ENCODE assay signal across 30 cellular contexts in genomic region chr10:113978802-113979201, GRCh38.
A peak's percentile ranks its signal among the peaks of the same experiment; 100 is the strongest.
DNase-seq lines count a peak whose midpoint lies in the region; ATAC-seq and TF ChIP-seq lines count a peak whose summit lies in the region.
"Had no signal": no experiment of that assay in that cellular context is flagged by ENCODE, and none has a peak within 500 bp of the region (broad histone marks: within the 10 kb centered on the region; RNA-seq: fewer than 3 reads in every experiment).

No MANE protein-coding gene starts in this region.

- POLR2A ChIA-PET in T-cell (lab: Charles Lee): no interaction called here

- H3K4me1 Mint-ChIP-seq in T-cell: peaks cover 10 to 14% (median 10%) of the 10 kb centered on the region in 3 donors

- TF ChIP-seq EP300 in tibial nerve (IDR thresholded peaks at IDR 0.05): no peak

- peak overlapping the region in 2 of 4 donors; percentile 14 to 45 for H3K27ac ChIP-seq in tibial nerve
- H3K27ac ChIP-seq: breast epithelium, coronary artery, HL-60, neural progenitor cell, upper lobe of left lung, WERI-Rb-1 had no signal

- no peak overlapping the region for H3K4me3 ChIP-seq in tibial nerve
- H3K4me3 ChIP-seq: breast epithelium, coronary artery, GM12878, neural progenitor cell, prostate gland, upper lobe of left lung had no signal

- H3K4me3 Mint-ChIP-seq in T-cell: no peak overlapping the region
- H3K4me3 Mint-ChIP-seq: activated naive CD4-positive, alpha-beta T cell treated with anti-CD3 and anti-CD28 coated beads, Interleukin-2, amount 50 U/mL, for 24 hours; effector memory CD8-positive, alpha-beta T cell; memory B cell; neural progenitor cell; stimulated activated effector memory CD8-positive, alpha-beta T cell treated with anti-CD3 and anti-CD28 coated beads, Interleukin-12 subunit alpha, Interleukin-12 subunit beta, amount 100 ng/mL, for 72 hours had no signal

- peak; percentile 83 for ATAC-seq in Right ventricle myocardium superior (ENCODE audit: poor library complexity)
- ATAC-seq in sciatic nerve: peak; percentile 45
- ATAC-seq in T-cell (replicated peaks in 1 of 4): no peak
- ATAC-seq: effector memory CD8-positive, alpha-beta T cell; GM12878; Panc1; stimulated activated effector memory CD8-positive, alpha-beta T cell treated with anti-CD3 and anti-CD28 coated beads, Interleukin-12 subunit alpha, Interleukin-12 subunit beta, amount 100 ng/mL, for 72 hours had no signal

- no peaks in the 10 kb centered on the region for H3K9me3 Mint-ChIP-seq in T-cell
- H3K9me3 Mint-ChIP-seq: activated naive CD4-positive, alpha-beta T cell treated with anti-CD3 and anti-CD28 coated beads, Interleukin-2, amount 50 U/mL, for 24 hours; effector memory CD8-positive, alpha-beta T cell; memory B cell; stimulated activated effector memory CD8-positive, alpha-beta T cell treated with anti-CD3 and anti-CD28 coated beads, Interleukin-12 subunit alpha, Interleukin-12 subunit beta, amount 100 ng/mL, for 72 hours had no signal

- no peaks in the 10 kb centered on the region for H3K27me3 ChIP-seq in tibial nerve
- H3K27me3 ChIP-seq: breast epithelium, neural progenitor cell, upper lobe of left lung had no signal

- no peak for TF ChIP-seq POLR2A in tibial nerve (IDR thresholded peaks at IDR 0.05)

- DNase-seq in anterior cingulate cortex (lab: John Stamatoyannopoulos, UW) (peak in 53 of 58 donors; percentile 14 to 91 (median 61)), Right ventricle myocardium superior (peak; percentile 60), islet precursor cell (peak; percentile 24), sciatic nerve (ENCODE audit: low spot score) (no peak), T-cell (no peak), dedifferentiated amniotic fluid mesenchymal stem cell (ENCODE audit: extremely low spot score) (no peak), tibial nerve (ENCODE audit: low spot score in 2 of 2) (no peak)
- no peak for DNase-seq in activated CD8-positive, alpha-beta memory T cell treated with anti-CD3 and anti-CD28 coated beads, Interleukin-2, amount 50 U/mL, for 4 hours
- DNase-seq: activated CD4-positive, alpha-beta T cell treated with anti-CD3 and anti-CD28 coated beads for 4 hours; activated T-cell treated with anti-CD3 and anti-CD28 coated beads for 4 hours; amniotic stem cell; effector memory CD8-positive, alpha-beta T cell; kidney glomerular epithelial cell; NCI-H2081; NCI-H226; SHP77 treated with DMSO at 0.1 percent for 48 hours; T-helper 9 cell; WERI-Rb-1 had no signal

- no peaks in the 10 kb centered on the region for H3K36me3 ChIP-seq in tibial nerve
- H3K36me3 ChIP-seq: breast epithelium, neural progenitor cell, prostate gland, upper lobe of left lung, WERI-Rb-1 had no signal

- TF ChIP-seq CTCF in tibial nerve (IDR thresholded peaks at IDR 0.05): no peak

- CTCF ChIA-PET in T-cell (lab: Charles Lee): no interaction called here

- H3K9me3 ChIP-seq in tibial nerve: no peaks in the 10 kb centered on the region
- H3K9me3 ChIP-seq: breast epithelium, prostate gland, upper lobe of left lung had no signal

- no peaks in the 10 kb centered on the region for H3K36me3 Mint-ChIP-seq in T-cell
- H3K36me3 Mint-ChIP-seq: activated naive CD4-positive, alpha-beta T cell treated with anti-CD3 and anti-CD28 coated beads, Interleukin-2, amount 50 U/mL, for 24 hours; memory B cell; stimulated activated effector memory CD8-positive, alpha-beta T cell treated with anti-CD3 and anti-CD28 coated beads, Interleukin-12 subunit alpha, Interleukin-12 subunit beta, amount 100 ng/mL, for 72 hours had no signal

- peaks cover 5 to 12% of the 10 kb centered on the region in 2 donors for H3K27me3 Mint-ChIP-seq in T-cell

- 57 to 60% methylated on average over 9 of the region's 9 CpGs for WGBS in tibial nerve, 2 donors

- no peak overlapping the region for H3K27ac Mint-ChIP-seq in T-cell
- H3K27ac Mint-ChIP-seq: activated naive CD4-positive, alpha-beta T cell treated with anti-CD3 and anti-CD28 coated beads, Interleukin-2, amount 50 U/mL, for 24 hours; activated T-helper 2 cell treated with anti-CD3 and anti-CD28 coated beads, Interferon-gamma antibody, Interleukin-2, Interleukin-4, amounts not matched to agents 10 μg/mL and 5 μg/mL and 100 μg/mL, durations not matched to agents 14 hours and 24 hours and 36 hours; effector memory CD8-positive, alpha-beta T cell; memory B cell; neural progenitor cell; stimulated activated effector memory CD8-positive, alpha-beta T cell treated with anti-CD3 and anti-CD28 coated beads, Interleukin-12 subunit alpha, Interleukin-12 subunit beta, amount 100 ng/mL, for 72 hours had no signal

- H3K4me1 ChIP-seq in tibial nerve: peaks cover 0 to 6% (median 0%) of the 10 kb centered on the region in 4 donors
- H3K4me1 ChIP-seq: neural progenitor cell had no signal

- intact Hi-C loops in Right ventricle myocardium superior (cut with DNase I): no loop called here
- intact Hi-C loops in sciatic nerve (cut with DNase I): no loop called here

Comparison
In these comparisons a context has a peak if more than half of its experiments do, and no peak if none do; other contexts are left out.
1. DNase-seq: peak in anterior cingulate cortex (53 of 58), Right ventricle myocardium superior (single experiment) and islet precursor cell (single experiment); none in sciatic nerve (single experiment), T-cell (0 of 34), dedifferentiated amniotic fluid mesenchymal stem cell (single experiment), activated CD8-positive, alpha-beta memory T cell treated with anti-CD3 and anti-CD28 coated beads, Interleukin-2, amount 50 U/mL, for 4 hours (single experiment) and tibial nerve (0 of 2).
2. ATAC-seq: peak in Right ventricle myocardium superior (single experiment) and sciatic nerve (single experiment); none in T-cell (0 of 4).